9 cellular contexts compared by ENCODE assay signal in genomic region chr11:95095858-95096587, GRCh38. TPM values are rescaled to one million over a fixed set of nuclear protein-coding genes. Genes with fewer than 3 reads are reported as not detected.
A peak's percentile ranks its signal among the peaks of the same experiment; 100 is the strongest.
DNase-seq lines count a peak whose midpoint lies in the region; ATAC-seq, FAIRE-seq and TF ChIP-seq lines count a peak whose summit lies in the region.
"Had no signal": no experiment of that assay in that cellular context is flagged by ENCODE, and none has a peak within 500 bp of the region (broad histone marks: within the 10 kb centered on the region; RNA-seq: fewer than 3 reads in every experiment).

No MANE protein-coding gene starts in this region.

- H2AFZ ChIP-seq in GM12878 (ENCODE audit: control insufficient read depth, low read depth, low read length), result no peak overlapping the region

- DNase-seq in GM12865 (ENCODE audit: low read depth), result peak; percentile 80
- peak; percentile 88 for DNase-seq in GM12878 (ENCODE audit: low read depth, low spot score)
- DNase-seq in foreskin keratinocyte, result no peak
- no peak for DNase-seq in OCI-M1 (lab: John Stamatoyannopoulos, UW)
- no peak for DNase-seq in LoVo (ENCODE audit: low spot score)
- no peak for DNase-seq in progenitor cell of endocrine pancreas (ENCODE audit: low spot score, unreplicated experiment)

- H3K36me3 ChIP-seq in GM12878 (ENCODE audit: control insufficient read depth in 2 of 2, insufficient read depth in 2 of 2, low read length in 1 of 2), result no peaks in the 10 kb centered on the region

- H3K9ac ChIP-seq in GM12878 (ENCODE audit: control insufficient read depth, insufficient read depth, low read length), result no peak overlapping the region

- FAIRE-seq in GM12878 (lab: Jason Lieb, UNC), result peak; percentile 70

- H3K4me3 ChIP-seq in GM12865 (ENCODE audit: low read depth, low read length) (peak overlapping the region; percentile 23; the same call in 1 of the 2 replicates), GM12878 (peak overlapping the region; percentile 50; the same call in 1 of the 2 replicates)

- CTCF ChIA-PET in GM12878 (lab: Yijun Ruan, JAX), result interaction anchor here (1.0 to 13.7 kb wide), 4 partner anchors 26 to 135 kb away, joined by 3 to 296 read pairs (median 9); partner anchors contain the start of genes SESN3 and SRSF8

- BruUV-seq in GM12878 (replicated peaks; lab: Mats Ljungman, UMichigan), result no TSS peak

- H3K4me1 ChIP-seq in GM12878 (ENCODE audit: control insufficient read depth, insufficient read depth, low read length) (peaks cover 45% of the 10 kb centered on the region), foreskin keratinocyte (peaks cover 4% of the 10 kb centered on the region)

- in situ Hi-C loops in GM12878 (cut with MboI), result loop anchor here (10.0 kb wide), 1 partner anchor 1149 kb away; no protein-coding TSS in a partner anchor

- H3K36me3 Mint-ChIP-seq in progenitor cell of endocrine pancreas (ENCODE audit: insufficient read depth), result no peaks in the 10 kb centered on the region

- H3K79me2 ChIP-seq in GM12878 (ENCODE audit: control insufficient read depth, insufficient read depth, low read length), result peaks cover 7% of the 10 kb centered on the region

- H3K27me3 ChIP-seq in GM12878 (replicated peaks in 1 of 2; ENCODE audit: control insufficient read depth in 2 of 2, insufficient read depth in 2 of 2, low read length in 1 of 2) (no peaks in the 10 kb centered on the region), foreskin keratinocyte (no peaks in the 10 kb centered on the region)

- no peak for TF ChIP-seq RAD21 in GM12878 (IDR thresholded peaks at IDR 0.05; ENCODE audit: insufficient read depth, low read depth, low read length)

- peak overlapping the region; percentile 46 for H3K4me2 ChIP-seq in GM12878 (ENCODE audit: control insufficient read depth, insufficient read depth)

- H3K27me3 Mint-ChIP-seq in progenitor cell of endocrine pancreas, result peaks cover 47% of the 10 kb centered on the region

- H3K4me3 Mint-ChIP-seq in progenitor cell of endocrine pancreas (ENCODE audit: low read depth), result no peak overlapping the region

- no peaks in the 10 kb centered on the region for H4K20me1 ChIP-seq in GM12878 (ENCODE audit: control insufficient read depth, insufficient read depth)

- no peaks in the 10 kb centered on the region for H3K9me3 ChIP-seq in GM12878 (replicated peaks; ENCODE audit: control insufficient read depth, insufficient read depth, low read length)

- peak; percentile 83 for ATAC-seq in GM21390 (IDR thresholded peaks at IDR 0.05; ENCODE audit: unreplicated experiment)
- ATAC-seq in HG03565 (IDR thresholded peaks at IDR 0.05; ENCODE audit: unreplicated experiment), result peak; percentile 89
- peak; percentile 83 for ATAC-seq in GM12878
- no peak for ATAC-seq in foreskin keratinocyte
- ATAC-seq: Panc1 had no signal

- no peaks in the 10 kb centered on the region for H3K9me3 Mint-ChIP-seq in progenitor cell of endocrine pancreas (ENCODE audit: low read depth)

- POLR2A ChIA-PET in GM12878 (lab: Charles Lee), result interaction anchor here (0.6 to 2.2 kb wide), 9 partner anchors 11 to 696 kb away, joined by 3 to 9 read pairs (median 3); no protein-coding TSS in a partner anchor

- H3K27ac ChIP-seq in GM12878 (ENCODE audit: control insufficient read depth, insufficient read depth), result peak overlapping the region; percentile 57
- H3K27ac ChIP-seq in foreskin keratinocyte, result no peak overlapping the region

- no peak for TF ChIP-seq POLR2A in GM12878 (IDR thresholded peaks at IDR 0.05; ENCODE audit: low read depth, low read length)

- no peak overlapping the region for H3K27ac Mint-ChIP-seq in progenitor cell of endocrine pancreas

- intact Hi-C loops in GM12878 (cut with micrococcal nuclease; ENCODE audit: unreplicated experiment), result no loop called here

- SMC1A ChIA-PET in GM12878 (lab: Charles Lee; ENCODE audit: uncharacterized antibody, unreplicated experiment), result interaction anchor here (0.7 to 17.5 kb wide), 11 partner anchors 9 to 619 kb away, joined by 3 to 315 read pairs (median 4); partner anchors contain the start of gene SRSF8

- 0% methylated on average over 4 of the region's 4 CpGs for WGBS in GM12878 (ENCODE audit: insufficient coverage, insufficient replicate concordance, low lambda C conversion rate, missing lambda C conversion rate)

- H3K4me1 Mint-ChIP-seq in progenitor cell of endocrine pancreas (ENCODE audit: low read depth), result peaks cover 4% of the 10 kb centered on the region

- TF ChIP-seq EP300 in GM12878 (IDR thresholded peaks at IDR 0.05; ENCODE audit: borderline replicate concordance in 1 of 2, control insufficient read depth in 1 of 2, low read depth in 2 of 2, low read length in 2 of 2), result peak; percentile 52 to 88; a peak in 3 of 4 replicates

- TF ChIP-seq CTCF in GM12865 (IDR thresholded peaks at IDR 0.05; ENCODE audit: insufficient read depth, low read depth, low read length, missing control alignments), result no peak
- TF ChIP-seq CTCF in GM12878 (IDR thresholded peaks at IDR 0.05 in 2 of 3, conservative IDR thresholded peaks at IDR 0.05 in 1 of 3; ENCODE audit: control insufficient read depth in 2 of 3, extremely low read depth in 1 of 3, insufficient read depth in 1 of 3, low read depth in 3 of 3, low read length in 3 of 3), result no peak
- TF ChIP-seq CTCF in foreskin keratinocyte (conservative IDR thresholded peaks at IDR 0.05), result no peak
- no peak for TF ChIP-seq CTCF in progenitor cell of endocrine pancreas (IDR thresholded peaks at IDR 0.05; ENCODE audit: unreplicated experiment)

- RAD21 ChIA-PET in GM12878 (lab: Charles Lee; ENCODE audit: unreplicated experiment), result interaction anchor here (1.0 to 12.5 kb wide), 8 partner anchors 11 to 619 kb away, joined by 3 to 244 read pairs (median 4); partner anchors contain the start of gene SRSF8

TF ChIP-seq in GM12878, 131 proteins besides CTCF, POLR2A, EP300 and RAD21 (continues in another document):
- TF ChIP-seq CBFB (IDR thresholded peaks at IDR 0.05; ENCODE audit: low read depth) (no peak), KLF5 (IDR thresholded peaks at IDR 0.05; ENCODE audit: partially characterized antibody) (no peak)

RNA-seq across cellular contexts. Expression of gene ENDOD1, which starts 6.4 kb away (rescaled TPM):
- 31.0 and 31.5 TPM in 2 replicates for total RNA-seq in GM12878 (2013; cell fraction: nucleolus; rRNA removed)
- 15.4 and 17.9 TPM in 2 replicates for total RNA-seq in GM12878 (2014; rRNA removed)
- 14.8 and 15.1 TPM in 2 replicates for total RNA-seq in GM12878 (2014; rRNA removed; fragmentation: Illumina TruSeq; extraction: Trizol)
- 14.2 and 14.9 TPM in 2 replicates for total RNA-seq in GM12878 (2021)
- polyA plus RNA-seq in GM12878 (2011; ENCODE audit: low read depth), result 9.8 TPM
- polyA plus RNA-seq in GM12878 (2011; rRNA removed), result 28.8 and 30.0 TPM in 2 replicates
- polyA plus RNA-seq in GM12878 (2011; cell fraction: cytosol; rRNA removed), result 22.0 and 23.0 TPM in 2 replicates
- polyA plus RNA-seq in GM12878 (2011; cell fraction: nucleus; rRNA removed), result 13.5 and 14.4 TPM in 2 replicates
- 9.5 and 12.1 TPM in 2 replicates for polyA plus RNA-seq in GM12878 (2012)
- polyA plus RNA-seq in GM12878 (2014; fragmentation: Illumina TruSeq; extraction: Trizol), result 13.8 and 16.9 TPM in 2 replicates
- polyA plus RNA-seq in GM12878 (2014; fragmentation: Nextera tagmentation; extraction: Ambion mirVana), result 1 to 10 TPM; 6.0 to 6.4 TPM
- polyA plus RNA-seq in GM12878 (2014; rRNA removed), result 9.0 and 9.5 TPM in 2 replicates
- 10 to 100 TPM; 10.2 to 10.4 TPM for polyA plus RNA-seq in GM12878 (2016; fragmentation: Nextera tagmentation; extraction: Ambion mirVana)
- 32.7 and 46.0 TPM in 2 replicates for polyA minus RNA-seq in GM12878 (2011; rRNA and poly(A)+ RNA removed)
- polyA minus RNA-seq in GM12878 (2011; cell fraction: cytosol; rRNA and poly(A)+ RNA removed), result 14.9 and 15.4 TPM in 2 replicates
- polyA minus RNA-seq in GM12878 (2011; cell fraction: nucleus; rRNA and poly(A)+ RNA removed), result 17.0 and 22.9 TPM in 2 replicates
- 35.0 and 46.2 TPM in 2 replicates for total RNA-seq in foreskin keratinocyte
- 15.2 and 16.8 TPM in 2 replicates for polyA plus RNA-seq in foreskin keratinocyte
- 2.1 and 2.7 TPM in 2 replicates for total RNA-seq in progenitor cell of endocrine pancreas

RNA-seq across cellular contexts. Expression of gene SRSF8, which starts 29.3 kb away (rescaled TPM):
- 17.1 and 17.5 TPM in 2 replicates for total RNA-seq in GM12878 (2013; cell fraction: nucleolus; rRNA removed)
- 13.2 and 14.2 TPM in 2 replicates for total RNA-seq in GM12878 (2014; rRNA removed)
- total RNA-seq in GM12878 (2014; rRNA removed; fragmentation: Illumina TruSeq; extraction: Trizol), result 15.3 and 19.5 TPM in 2 replicates
- total RNA-seq in GM12878 (2021), result 28.1 and 30.1 TPM in 2 replicates
- 20.3 TPM for polyA plus RNA-seq in GM12878 (2011; ENCODE audit: low read depth)
- 41.5 and 48.3 TPM in 2 replicates for polyA plus RNA-seq in GM12878 (2011; rRNA removed)
- polyA plus RNA-seq in GM12878 (2011; cell fraction: cytosol; rRNA removed), result 31.9 and 35.7 TPM in 2 replicates
- 18.0 and 20.8 TPM in 2 replicates for polyA plus RNA-seq in GM12878 (2011; cell fraction: nucleus; rRNA removed)
- polyA plus RNA-seq in GM12878 (2012), result 24.4 and 26.5 TPM in 2 replicates
- 29.0 and 40.5 TPM in 2 replicates for polyA plus RNA-seq in GM12878 (2014; fragmentation: Illumina TruSeq; extraction: Trizol)
- 10 to 100 TPM; 15.3 to 24.4 TPM for polyA plus RNA-seq in GM12878 (2014; fragmentation: Nextera tagmentation; extraction: Ambion mirVana)
- polyA plus RNA-seq in GM12878 (2014; rRNA removed), result 24.8 and 25.2 TPM in 2 replicates
- 10 to 100 TPM; 36.3 to 43.1 TPM for polyA plus RNA-seq in GM12878 (2016; fragmentation: Nextera tagmentation; extraction: Ambion mirVana)
- polyA minus RNA-seq in GM12878 (2011; rRNA and poly(A)+ RNA removed), result 30.1 and 31.2 TPM in 2 replicates
- polyA minus RNA-seq in GM12878 (2011; cell fraction: cytosol; rRNA and poly(A)+ RNA removed), result 8.7 and 11.4 TPM in 2 replicates
- 14.0 and 18.5 TPM in 2 replicates for polyA minus RNA-seq in GM12878 (2011; cell fraction: nucleus; rRNA and poly(A)+ RNA removed)
- 29.5 and 34.2 TPM in 2 replicates for total RNA-seq in foreskin keratinocyte
- 28.5 and 29.7 TPM in 2 replicates for polyA plus RNA-seq in foreskin keratinocyte
- total RNA-seq in progenitor cell of endocrine pancreas, result 42.4 and 43.4 TPM in 2 replicates

RNA-seq across cellular contexts. Expression of gene KDM4F, which starts 46.8 kb away (rescaled TPM):
- not detected in 2 replicates for total RNA-seq in GM12878 (2013; cell fraction: nucleolus; rRNA removed)
- total RNA-seq in GM12878 (2014; rRNA removed), result not detected in 2 replicates
- not detected in 2 replicates for total RNA-seq in GM12878 (2014; rRNA removed; fragmentation: Illumina TruSeq; extraction: Trizol)
- not detected in 2 replicates for total RNA-seq in GM12878 (2021)
- polyA plus RNA-seq in GM12878 (2011; ENCODE audit: low read depth), result not detected
- polyA plus RNA-seq in GM12878 (2011; rRNA removed), result not detected in 2 replicates
- polyA plus RNA-seq in GM12878 (2011; cell fraction: cytosol; rRNA removed), result not detected in 2 replicates
- polyA plus RNA-seq in GM12878 (2011; cell fraction: nucleus; rRNA removed), result not detected in 2 replicates
- polyA plus RNA-seq in GM12878 (2012), result not detected in 2 replicates
- not detected in 2 replicates for polyA plus RNA-seq in GM12878 (2014; fragmentation: Illumina TruSeq; extraction: Trizol)
- polyA plus RNA-seq in GM12878 (2014; fragmentation: Nextera tagmentation; extraction: Ambion mirVana), result not detected
- polyA plus RNA-seq in GM12878 (2014; rRNA removed), result not detected in 2 replicates
- polyA plus RNA-seq in GM12878 (2016; fragmentation: Nextera tagmentation; extraction: Ambion mirVana), result not detected
- not detected in 2 replicates for polyA minus RNA-seq in GM12878 (2011; rRNA and poly(A)+ RNA removed)
- polyA minus RNA-seq in GM12878 (2011; cell fraction: cytosol; rRNA and poly(A)+ RNA removed), result not detected in 2 replicates
- not detected in 2 replicates for polyA minus RNA-seq in GM12878 (2011; cell fraction: nucleus; rRNA and poly(A)+ RNA removed)
- total RNA-seq in foreskin keratinocyte, result not detected in 2 replicates
- not detected in 2 replicates for polyA plus RNA-seq in foreskin keratinocyte
- not detected in 2 replicates for total RNA-seq in progenitor cell of endocrine pancreas

Comparison
In these comparisons a context has a peak if more than half of its experiments do, and no peak if none do; other contexts are left out.
1. DNase-seq: peak in GM12865 (single experiment) and GM12878 (single experiment); none in foreskin keratinocyte (0 of 2), OCI-M1 (single experiment), LoVo (single experiment) and progenitor cell of endocrine pancreas (single experiment).